9 cellular contexts compared by ENCODE assay signal in the genomic region with DNA sequence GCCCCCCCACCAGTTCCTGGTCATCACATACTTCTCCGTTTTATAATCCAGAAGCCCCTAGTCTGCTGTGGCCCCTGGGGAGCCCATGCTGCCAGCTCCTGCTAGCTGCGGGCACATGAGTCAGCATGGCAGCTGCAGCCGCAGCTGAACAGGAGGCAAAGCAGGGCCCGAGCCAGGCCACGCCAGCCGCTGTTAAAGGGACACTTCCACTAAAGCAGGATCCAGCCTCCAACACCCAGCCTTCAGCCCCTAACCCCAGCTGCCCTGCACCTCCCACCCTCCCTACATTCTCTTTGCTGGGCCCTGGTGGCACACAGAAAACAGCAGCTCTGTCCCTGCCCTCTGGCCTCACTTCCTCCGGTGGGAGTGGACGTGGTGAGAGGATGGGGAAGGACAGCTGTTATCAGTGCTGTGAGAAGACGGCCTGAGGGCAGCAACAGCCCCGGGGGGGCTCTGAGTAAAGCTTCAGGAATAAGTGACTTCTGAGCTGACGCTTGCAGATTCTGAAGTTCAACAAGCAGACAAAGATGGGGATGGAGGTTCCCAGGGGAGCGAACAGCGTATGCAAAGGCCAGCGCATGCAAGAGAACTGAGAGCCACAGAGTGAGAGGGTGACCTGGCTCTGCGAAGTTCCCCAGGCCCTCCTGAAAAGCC. TPM values are rescaled to one million over a fixed set of nuclear protein-coding genes. Genes with fewer than 3 reads are reported as not detected.
DNase-seq lines count a peak whose midpoint lies in the region; TF ChIP-seq lines count a peak whose summit lies in the region.
"Had no signal": no experiment of that assay in that cellular context is flagged by ENCODE, and none has a peak within 500 bp of the region (broad histone marks: within the 10 kb centered on the region; RNA-seq: fewer than 3 reads in every experiment).

No MANE protein-coding gene starts in this region.

- H3K79me2 ChIP-seq in osteoblast (ENCODE audit: insufficient read depth, low read length) = no peaks in the 10 kb centered on the region

- TF ChIP-seq CTCF in fibroblast of mammary gland (conservative IDR thresholded peaks at IDR 0.05; ENCODE audit: control insufficient read depth, insufficient read depth, low read depth, low read length) (no peak), osteoblast (IDR thresholded peaks at IDR 0.05; ENCODE audit: extremely low read depth, low read depth, low read length) (no peak)

- H4K20me1 ChIP-seq in osteoblast (ENCODE audit: insufficient read depth, low read length) = no peaks in the 10 kb centered on the region

- H3K4me2 ChIP-seq in osteoblast (ENCODE audit: insufficient read depth, low read length) = peak overlapping the region; percentile 88

- in situ Hi-C loops in ACHN (cut with HindIII; ENCODE audit: low pct_ligation_motif_present, low pct_unique_long_range_greater_than_20kb, low sequenced_read_pairs) = no loop called here

- peaks cover 44% of the 10 kb centered on the region for H3K4me1 ChIP-seq in osteoblast (ENCODE audit: insufficient read depth, low read length)

- H3K4me3 ChIP-seq in H7 (ENCODE audit: insufficient read depth, low read depth, low read length) = peak overlapping the region; percentile 58
- H3K4me3 ChIP-seq in fibroblast of mammary gland (ENCODE audit: control insufficient read depth, low read depth, low read length) = peak overlapping the region; percentile 21
- H3K4me3 ChIP-seq in osteoblast (ENCODE audit: insufficient read depth, low read length) = peak overlapping the region; percentile 79

- DNase-seq in ACHN (peak; percentile 37), H7 (no peak), T1000 (lab: John Stamatoyannopoulos, UW) (peak; percentile 92), fibroblast of mammary gland (ENCODE audit: low read depth) (peak; percentile 89), osteoblast (ENCODE audit: insufficient read length, low spot score, missing footprints) (peak; percentile 90), NCI-H2107 (lab: John Stamatoyannopoulos, UW) (no peak), T-helper 9 cell (no peak), NK-92 (lab: John Stamatoyannopoulos, UW; ENCODE audit: unreplicated experiment) (no peak)

- peak overlapping the region; percentile 85 for H2AFZ ChIP-seq in osteoblast (ENCODE audit: low read length)

- no peaks in the 10 kb centered on the region for H3K36me3 ChIP-seq in H7 (replicated peaks; ENCODE audit: control insufficient read depth, insufficient read depth, low read length)
- H3K36me3 ChIP-seq in osteoblast (ENCODE audit: insufficient read depth, low read length) = no peaks in the 10 kb centered on the region

- no peaks in the 10 kb centered on the region for H3K9me3 ChIP-seq in osteoblast (ENCODE audit: low read depth, low read length)

- H3K27me3 ChIP-seq in H7 (ENCODE audit: control insufficient read depth, insufficient read depth, low read length) (peaks cover 2% of the 10 kb centered on the region; the same call in 1 of the 2 replicates), osteoblast (ENCODE audit: insufficient read depth, low read length) (no peaks in the 10 kb centered on the region)

- peak overlapping the region; percentile 95 for H3K27ac ChIP-seq in osteoblast (ENCODE audit: low read depth, low read length)

RNA-seq across cellular contexts. Expression of gene LRRC74B, which starts 0.7 kb away (rescaled TPM):
- total RNA-seq in H7 (2014; rRNA removed; shearing (Covaris generic)) = not detected in 2 replicates
- total RNA-seq in osteoblast = under 0.01 TPM in 1 of 2 replicates, not detected in the other
- total RNA-seq: glomerular endothelial cell had no signal

RNA-seq across cellular contexts. Expression of gene SLC7A4, which starts 12.7 kb away (rescaled TPM):
- total RNA-seq in H7 (2014; rRNA removed; shearing (Covaris generic)) = not detected in 2 replicates
- total RNA-seq in osteoblast = under 0.01 and 0.36 TPM in 2 replicates
- total RNA-seq: glomerular endothelial cell had no signal

RNA-seq across cellular contexts. Expression of gene P2RX6, which starts 30.1 kb away (rescaled TPM):
- total RNA-seq in H7 (2014; rRNA removed; shearing (Covaris generic)) = 0.26 and 0.31 TPM in 2 replicates
- 3.2 and 5.1 TPM in 2 replicates for total RNA-seq in osteoblast

RNA-seq across cellular contexts. Expression of gene THAP7, which starts 43.1 kb away (rescaled TPM):
- 42.7 and 49.1 TPM in 2 replicates for total RNA-seq in H7 (2014; rRNA removed; shearing (Covaris generic))
- total RNA-seq in osteoblast = 23.9 and 24.2 TPM in 2 replicates

Comparison
In these comparisons a context has a peak if more than half of its experiments do, and no peak if none do; other contexts are left out.
1. DNase-seq: peak in ACHN (single experiment), T1000 (single experiment), fibroblast of mammary gland (single experiment) and osteoblast (single experiment); none in H7 (single experiment), NCI-H2107 (single experiment), T-helper 9 cell (single experiment) and NK-92 (single experiment).
2. H3K4me3 ChIP-seq: peak in every context shown above with its lines; median percentile 79 in osteoblast; 58 in H7; 21 in fibroblast of mammary gland.